Comparison of ENCODE assay signal across 8 cellular contexts in the genomic region with DNA sequence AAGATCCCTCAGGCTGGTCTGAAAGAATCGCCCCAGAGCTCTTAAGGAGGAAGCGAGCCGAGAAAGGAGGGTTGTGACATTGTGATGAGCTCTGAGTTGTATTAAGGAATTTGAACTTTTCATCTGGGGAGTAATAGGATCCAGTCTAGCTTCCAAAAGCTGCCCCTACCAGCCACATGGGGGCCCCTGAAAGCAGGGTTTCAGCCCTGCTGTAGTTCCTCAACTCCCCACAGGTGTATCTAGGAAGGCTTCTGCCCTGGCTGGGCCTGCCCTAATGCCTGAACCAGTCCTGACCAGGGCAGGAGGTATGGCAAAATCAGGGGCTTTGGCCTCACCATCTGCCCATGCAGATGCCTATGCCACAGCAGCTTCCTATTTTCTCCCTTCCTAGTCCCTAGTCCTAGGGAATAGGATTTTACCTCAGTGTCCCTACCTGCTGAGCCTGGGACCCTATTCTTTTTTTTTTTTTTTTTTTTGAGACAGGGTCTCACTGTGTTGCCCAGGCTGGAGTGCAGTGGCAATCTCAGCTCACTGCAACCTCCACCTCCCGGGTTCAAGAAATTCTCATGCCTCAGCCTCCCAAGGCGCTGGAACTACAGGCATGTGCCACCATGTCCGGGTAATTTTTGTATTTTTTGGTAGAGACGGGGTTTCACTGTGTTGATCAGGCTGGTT. TPM values are rescaled to one million over a fixed set of nuclear protein-coding genes. Genes with fewer than 3 reads are reported as not detected.
DNase-seq lines count a peak whose midpoint lies in the region; ATAC-seq and TF ChIP-seq lines count a peak whose summit lies in the region.

No MANE protein-coding gene starts in this region.

- H3K27me3 ChIP-seq in MG63, result no peaks in the 10 kb centered on the region
- H3K27me3 ChIP-seq in WERI-Rb-1 (ENCODE audit: insufficient read depth, low read depth, severe bottlenecking), result no peaks in the 10 kb centered on the region
- H3K27me3 ChIP-seq in neutrophil, result no peaks in the 10 kb centered on the region

- H3K36me3 ChIP-seq in MG63, result peaks cover 5% of the 10 kb centered on the region; the same call in 1 of the 2 replicates
- peaks cover 3% of the 10 kb centered on the region for H3K36me3 ChIP-seq in WERI-Rb-1
- H3K36me3 ChIP-seq in neutrophil, result no peaks in the 10 kb centered on the region

- H3K4me1 ChIP-seq in neutrophil (ENCODE audit: control insufficient read depth in 1 of 2, insufficient read depth in 1 of 2, low read depth in 1 of 2, low read length in 1 of 2), result peaks cover 13 to 16% of the 10 kb centered on the region in 2 experiments

- ATAC-seq in GM21367 (IDR thresholded peaks at IDR 0.05; ENCODE audit: unreplicated experiment), result peak; percentile 61

- DNase-seq in NCI-H1436 (lab: John Stamatoyannopoulos, UW) (peak; percentile 24), NCI-H1436 treated with DMSO at 0.1 percent for 48 hours (lab: John Stamatoyannopoulos, UW) (no peak), MG63 (peak; percentile 34), WERI-Rb-1 (peak; percentile 74), ureter (ENCODE audit: low spot score) (no peak)
- peak; percentile 9 for DNase-seq in effector CD8-positive, alpha-beta T cell (lab: John Stamatoyannopoulos, UW)

- H3K27ac ChIP-seq in WERI-Rb-1, result no peak overlapping the region
- no peak overlapping the region for H3K27ac ChIP-seq in neutrophil

- H3K4me3 ChIP-seq in MG63 (no peak overlapping the region), WERI-Rb-1 (ENCODE audit: low read depth, low read length) (no peak overlapping the region), neutrophil (ENCODE audit: low read depth in 1 of 2, low read length in 1 of 2) (no peak overlapping the region)

- TF ChIP-seq CTCF in WERI-Rb-1 (IDR thresholded peaks at IDR 0.05; ENCODE audit: low read depth, low read length), result peak; percentile 87
- TF ChIP-seq CTCF in neutrophil (IDR thresholded peaks at IDR 0.05), result peak; percentile 40

- no peaks in the 10 kb centered on the region for H3K9me3 ChIP-seq in MG63
- H3K9me3 ChIP-seq in WERI-Rb-1 (ENCODE audit: severe bottlenecking), result no peaks in the 10 kb centered on the region
- H3K9me3 ChIP-seq in neutrophil, result no peaks in the 10 kb centered on the region

RNA-seq across cellular contexts. Expression of gene AP3S2, which starts 5.0 kb away (rescaled TPM):
- total RNA-seq in MG63 (2014; rRNA removed; shearing (Covaris generic); ENCODE audit: low replicate concordance), result 74.8 and 185 TPM in 2 replicates
- 52.8 TPM for total RNA-seq in ureter

RNA-seq across cellular contexts. Expression of gene ARPIN, which starts 14.0 kb away (rescaled TPM):
- total RNA-seq in MG63 (2014; rRNA removed; shearing (Covaris generic); ENCODE audit: low replicate concordance), result 4.0 and 6.4 TPM in 2 replicates
- total RNA-seq in ureter, result 30.0 TPM

Comparison
In these comparisons a context has a peak if more than half of its experiments do, and no peak if none do; other contexts are left out.
1. DNase-seq: peak in NCI-H1436 (single experiment), MG63 (single experiment), WERI-Rb-1 (single experiment) and effector CD8-positive, alpha-beta T cell (single experiment); none in NCI-H1436 treated with DMSO at 0.1 percent for 48 hours (single experiment) and ureter (single experiment).